8 cellular contexts compared by ENCODE assay signal in genomic region chr20:20130399-20130798, GRCh38.
A peak's percentile ranks its signal among the peaks of the same experiment; 100 is the strongest.
DNase-seq lines count a peak whose midpoint lies in the region; ATAC-seq and TF ChIP-seq lines count a peak whose summit lies in the region.
"Had no signal": no experiment of that assay in that cellular context is flagged by ENCODE, and none has a peak within 500 bp of the region (broad histone marks: within the 10 kb centered on the region; RNA-seq: fewer than 3 reads in every experiment).

No MANE protein-coding gene starts in this region.

- ATAC-seq in aorta (ENCODE audit: low FRiP score) (no peak), GM19455 (IDR thresholded peaks at IDR 0.05; ENCODE audit: unreplicated experiment) (no peak)

- H3K27me3 Mint-ChIP-seq in neural crest cell (ENCODE audit: low read depth): peaks cover 5% of the 10 kb centered on the region

- no peak overlapping the region for H3K27ac Mint-ChIP-seq in neural crest cell (ENCODE audit: unreplicated experiment)

- peak; percentile 58 for TF ChIP-seq CTCF in neural crest cell (conservative IDR thresholded peaks at IDR 0.05)

- H3K9me3 Mint-ChIP-seq in neural crest cell: peaks cover 23% of the 10 kb centered on the region

- H3K4me1 ChIP-seq in GM23248 (ENCODE audit: insufficient read depth) (no peaks in the 10 kb centered on the region), aorta (ENCODE audit: control insufficient read depth in 1 of 2, insufficient read depth in 2 of 2, low read length in 2 of 2) (no peaks in the 10 kb centered on the region)

- H3K27me3 ChIP-seq in GM23248 (replicated peaks; ENCODE audit: insufficient read depth) (no peaks in the 10 kb centered on the region), aorta (ENCODE audit: control insufficient read depth in 1 of 2, insufficient read depth in 2 of 2, low read length in 1 of 2) (no peaks in the 10 kb centered on the region)

- no peak overlapping the region for H2AFZ ChIP-seq in GM23248

- H3K36me3 Mint-ChIP-seq in neural crest cell (ENCODE audit: low read depth): peaks cover 13% of the 10 kb centered on the region

- no peak overlapping the region for H3K9ac ChIP-seq in GM23248

- H4K20me1 ChIP-seq in GM23248 (ENCODE audit: insufficient read depth): no peaks in the 10 kb centered on the region

- no peaks in the 10 kb centered on the region for H3F3A ChIP-seq in GM23248 (ENCODE audit: insufficient read depth)

- H3K4me3 ChIP-seq in GM23248 (no peak overlapping the region), aorta (ENCODE audit: low read length in 2 of 2) (no peak overlapping the region)

- no peak overlapping the region for H3K4me3 Mint-ChIP-seq in neural crest cell

- no peaks in the 10 kb centered on the region for H3K9me3 ChIP-seq in GM23248 (ENCODE audit: low read depth)
- H3K9me3 ChIP-seq in aorta (ENCODE audit: control insufficient read depth, low read length): peaks cover 3% of the 10 kb centered on the region

- no peak overlapping the region for H3K4me2 ChIP-seq in GM23248 (ENCODE audit: unreplicated experiment)

- no peaks in the 10 kb centered on the region for H3K9me2 ChIP-seq in GM23248 (ENCODE audit: insufficient read depth)

- H3K79me2 ChIP-seq in GM23248 (ENCODE audit: insufficient read depth): no peaks in the 10 kb centered on the region

- intact Hi-C loops in aorta (cut with DNase I): no loop called here

- DNase-seq in GM23248 (peak; percentile 13), NCI-H1694 (lab: John Stamatoyannopoulos, UW) (peak; percentile 35), UCSD-AML1 (lab: John Stamatoyannopoulos, UW; ENCODE audit: unreplicated experiment) (peak; percentile 15), neural crest cell (ENCODE audit: low read depth, low spot score) (no peak), aorta (no peak)
- no peak for DNase-seq in stimulated activated CD8-positive, alpha-beta memory T cell treated with anti-CD3 and anti-CD28 coated beads, Interleukin-4, amount 100 ng/mL, for 48 hours
- DNase-seq: activated T-cell treated with anti-CD3 and anti-CD28 coated beads, Interleukin-2, amount 50 U/mL, for 48 hours had no signal

- H3K36me3 ChIP-seq in GM23248 (ENCODE audit: low read depth) (no peaks in the 10 kb centered on the region), aorta (ENCODE audit: control insufficient read depth in 1 of 2, insufficient read depth in 2 of 2, low read length in 1 of 2) (no peaks in the 10 kb centered on the region)

- H3K4me1 Mint-ChIP-seq in neural crest cell: no peaks in the 10 kb centered on the region

- H3K27ac ChIP-seq in GM23248: no peak overlapping the region
- no peak overlapping the region for H3K27ac ChIP-seq in aorta (ENCODE audit: low read depth in 1 of 2, low read length in 2 of 2)

- in situ Hi-C loops in GM23248 (cut with MboI): no loop called here

Comparison
In these comparisons a context has a peak if more than half of its experiments do, and no peak if none do; other contexts are left out.
1. DNase-seq: peak in GM23248 (single experiment), NCI-H1694 (single experiment) and UCSD-AML1 (single experiment); none in neural crest cell (single experiment), aorta (0 of 2) and stimulated activated CD8-positive, alpha-beta memory T cell treated with anti-CD3 and anti-CD28 coated beads, Interleukin-4, amount 100 ng/mL, for 48 hours (single experiment).